Comparison of ENCODE assay signal across 22 cellular contexts in genomic region chr10:92619368-92619767, GRCh38.
"Had no signal": no experiment of that assay in that cellular context is flagged by ENCODE, and none has a peak within 500 bp of the region (broad histone marks: within the 10 kb centered on the region; RNA-seq: fewer than 3 reads in every experiment).

No MANE protein-coding gene starts in this region.

- H3K4me3 Mint-ChIP-seq: endodermal cell; immature natural killer cell; nephron progenitor cell; stimulated activated memory B cell treated with anti-CD40 and anti-IgM and Interleukin-4, amounts not matched to agents 10 μg/mL and 1 μg/mL and 100 μg/mL, for 72 hours; stimulated activated naive CD8-positive, alpha-beta T cell treated with anti-CD3 and anti-CD28 coated beads, Interleukin-15, Interleukin-2, amounts not matched to agents 100 ng/mL and 50 ng/mL, for 24 hours had no signal

- H3K4me1 Mint-ChIP-seq: endodermal cell; nephron progenitor cell; stimulated activated memory B cell treated with anti-CD40 and anti-IgM and Interleukin-4, amounts not matched to agents 10 μg/mL and 1 μg/mL and 100 μg/mL, for 72 hours had no signal

- H3K27me3 Mint-ChIP-seq: stimulated activated memory B cell treated with anti-CD40 and anti-IgM and Interleukin-4, amounts not matched to agents 10 μg/mL and 1 μg/mL and 100 μg/mL, for 72 hours; stimulated activated naive CD8-positive, alpha-beta T cell treated with anti-CD3 and anti-CD28 coated beads, Interleukin-15, Interleukin-2, amounts not matched to agents 100 ng/mL and 50 ng/mL, for 24 hours had no signal

- H3K4me3 ChIP-seq: coronary artery, gastroesophageal sphincter, lung, psoas muscle, right lobe of liver, tibial artery, upper lobe of left lung had no signal

- DNase-seq: effector CD4-positive, alpha-beta T cell; endodermal cell; erythroblast; foreskin fibroblast; glutamatergic neuron; immature natural killer cell; left ventricle myocardium superior; mesenchymal stem cell; midbrain; nephron progenitor cell; psoas muscle; retina; right lobe of liver; stimulated activated CD4-positive, alpha-beta T cell treated with anti-CD3 and anti-CD28 coated beads, Interleukin-4, amount 100 ng/mL, for 1 hour; stimulated activated CD8-positive, alpha-beta memory T cell treated with anti-CD3 and anti-CD28 coated beads, Interleukin-4, amount 100 ng/mL, for 48 hours; tibial artery; upper lobe of left lung had no signal

- ATAC-seq: gastroesophageal sphincter; left ventricle myocardium superior; psoas muscle; right lobe of liver; stimulated activated memory B cell treated with anti-CD40 and anti-IgM and Interleukin-4, amounts not matched to agents 10 μg/mL and 1 μg/mL and 100 μg/mL, for 72 hours had no signal

- H3K9me3 Mint-ChIP-seq: immature natural killer cell; stimulated activated naive CD8-positive, alpha-beta T cell treated with anti-CD3 and anti-CD28 coated beads, Interleukin-15, Interleukin-2, amounts not matched to agents 100 ng/mL and 50 ng/mL, for 24 hours had no signal

- H3K27ac Mint-ChIP-seq: endodermal cell; stimulated activated memory B cell treated with anti-CD40 and anti-IgM and Interleukin-4, amounts not matched to agents 10 μg/mL and 1 μg/mL and 100 μg/mL, for 72 hours; stimulated activated naive CD8-positive, alpha-beta T cell treated with anti-CD3 and anti-CD28 coated beads, Interleukin-15, Interleukin-2, amounts not matched to agents 100 ng/mL and 50 ng/mL, for 24 hours had no signal
